Comparison of ENCODE assay signal across 1 cellular context in the genomic region with DNA sequence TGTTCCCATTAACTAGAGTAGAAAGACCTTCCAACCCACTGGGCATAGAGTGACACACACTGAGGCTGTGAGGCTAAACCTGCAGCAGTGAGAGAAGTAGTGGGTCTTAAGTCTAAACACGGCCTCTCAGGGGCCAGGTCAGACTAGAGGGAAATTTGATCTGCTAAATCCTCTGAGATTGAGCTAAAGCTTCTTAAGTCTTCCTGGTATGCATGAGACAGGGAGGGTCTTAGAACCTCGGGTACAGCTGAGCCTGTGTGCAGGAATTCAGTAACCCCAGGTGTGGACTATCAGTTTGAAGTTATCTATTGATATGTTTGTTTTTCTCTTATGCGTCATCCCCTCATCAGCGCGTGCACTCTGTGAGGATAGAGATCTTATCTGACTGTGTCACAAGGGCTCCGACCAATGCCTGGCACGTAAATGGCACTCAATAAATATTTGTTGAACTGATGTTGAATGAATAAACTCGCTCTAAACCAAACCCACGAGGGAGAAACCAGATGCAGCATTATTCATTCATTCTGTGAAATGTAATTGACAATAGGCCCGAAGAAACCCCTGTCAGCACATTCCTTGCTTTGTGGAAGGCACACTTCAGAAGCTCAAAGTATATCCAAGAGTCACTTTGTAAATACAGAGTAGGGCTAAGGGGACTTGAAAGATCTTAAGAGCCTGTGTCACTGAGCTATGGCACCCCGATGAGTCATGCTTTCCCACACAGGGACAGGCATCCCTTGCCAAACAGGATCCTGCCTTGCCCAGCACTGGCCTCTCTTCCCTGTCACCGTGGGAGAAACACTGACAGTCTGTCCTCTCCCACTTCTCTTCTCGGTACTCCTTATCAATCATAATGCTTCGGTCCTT.
TF ChIP-seq lines count a peak whose summit lies in the region.

No MANE protein-coding gene starts in this region.

TF ChIP-seq in GM23338, 12 proteins besides CTCF, POLR2A, EP300 and RAD21 (continued from another document):
- TF ChIP-seq, protein P1, sequence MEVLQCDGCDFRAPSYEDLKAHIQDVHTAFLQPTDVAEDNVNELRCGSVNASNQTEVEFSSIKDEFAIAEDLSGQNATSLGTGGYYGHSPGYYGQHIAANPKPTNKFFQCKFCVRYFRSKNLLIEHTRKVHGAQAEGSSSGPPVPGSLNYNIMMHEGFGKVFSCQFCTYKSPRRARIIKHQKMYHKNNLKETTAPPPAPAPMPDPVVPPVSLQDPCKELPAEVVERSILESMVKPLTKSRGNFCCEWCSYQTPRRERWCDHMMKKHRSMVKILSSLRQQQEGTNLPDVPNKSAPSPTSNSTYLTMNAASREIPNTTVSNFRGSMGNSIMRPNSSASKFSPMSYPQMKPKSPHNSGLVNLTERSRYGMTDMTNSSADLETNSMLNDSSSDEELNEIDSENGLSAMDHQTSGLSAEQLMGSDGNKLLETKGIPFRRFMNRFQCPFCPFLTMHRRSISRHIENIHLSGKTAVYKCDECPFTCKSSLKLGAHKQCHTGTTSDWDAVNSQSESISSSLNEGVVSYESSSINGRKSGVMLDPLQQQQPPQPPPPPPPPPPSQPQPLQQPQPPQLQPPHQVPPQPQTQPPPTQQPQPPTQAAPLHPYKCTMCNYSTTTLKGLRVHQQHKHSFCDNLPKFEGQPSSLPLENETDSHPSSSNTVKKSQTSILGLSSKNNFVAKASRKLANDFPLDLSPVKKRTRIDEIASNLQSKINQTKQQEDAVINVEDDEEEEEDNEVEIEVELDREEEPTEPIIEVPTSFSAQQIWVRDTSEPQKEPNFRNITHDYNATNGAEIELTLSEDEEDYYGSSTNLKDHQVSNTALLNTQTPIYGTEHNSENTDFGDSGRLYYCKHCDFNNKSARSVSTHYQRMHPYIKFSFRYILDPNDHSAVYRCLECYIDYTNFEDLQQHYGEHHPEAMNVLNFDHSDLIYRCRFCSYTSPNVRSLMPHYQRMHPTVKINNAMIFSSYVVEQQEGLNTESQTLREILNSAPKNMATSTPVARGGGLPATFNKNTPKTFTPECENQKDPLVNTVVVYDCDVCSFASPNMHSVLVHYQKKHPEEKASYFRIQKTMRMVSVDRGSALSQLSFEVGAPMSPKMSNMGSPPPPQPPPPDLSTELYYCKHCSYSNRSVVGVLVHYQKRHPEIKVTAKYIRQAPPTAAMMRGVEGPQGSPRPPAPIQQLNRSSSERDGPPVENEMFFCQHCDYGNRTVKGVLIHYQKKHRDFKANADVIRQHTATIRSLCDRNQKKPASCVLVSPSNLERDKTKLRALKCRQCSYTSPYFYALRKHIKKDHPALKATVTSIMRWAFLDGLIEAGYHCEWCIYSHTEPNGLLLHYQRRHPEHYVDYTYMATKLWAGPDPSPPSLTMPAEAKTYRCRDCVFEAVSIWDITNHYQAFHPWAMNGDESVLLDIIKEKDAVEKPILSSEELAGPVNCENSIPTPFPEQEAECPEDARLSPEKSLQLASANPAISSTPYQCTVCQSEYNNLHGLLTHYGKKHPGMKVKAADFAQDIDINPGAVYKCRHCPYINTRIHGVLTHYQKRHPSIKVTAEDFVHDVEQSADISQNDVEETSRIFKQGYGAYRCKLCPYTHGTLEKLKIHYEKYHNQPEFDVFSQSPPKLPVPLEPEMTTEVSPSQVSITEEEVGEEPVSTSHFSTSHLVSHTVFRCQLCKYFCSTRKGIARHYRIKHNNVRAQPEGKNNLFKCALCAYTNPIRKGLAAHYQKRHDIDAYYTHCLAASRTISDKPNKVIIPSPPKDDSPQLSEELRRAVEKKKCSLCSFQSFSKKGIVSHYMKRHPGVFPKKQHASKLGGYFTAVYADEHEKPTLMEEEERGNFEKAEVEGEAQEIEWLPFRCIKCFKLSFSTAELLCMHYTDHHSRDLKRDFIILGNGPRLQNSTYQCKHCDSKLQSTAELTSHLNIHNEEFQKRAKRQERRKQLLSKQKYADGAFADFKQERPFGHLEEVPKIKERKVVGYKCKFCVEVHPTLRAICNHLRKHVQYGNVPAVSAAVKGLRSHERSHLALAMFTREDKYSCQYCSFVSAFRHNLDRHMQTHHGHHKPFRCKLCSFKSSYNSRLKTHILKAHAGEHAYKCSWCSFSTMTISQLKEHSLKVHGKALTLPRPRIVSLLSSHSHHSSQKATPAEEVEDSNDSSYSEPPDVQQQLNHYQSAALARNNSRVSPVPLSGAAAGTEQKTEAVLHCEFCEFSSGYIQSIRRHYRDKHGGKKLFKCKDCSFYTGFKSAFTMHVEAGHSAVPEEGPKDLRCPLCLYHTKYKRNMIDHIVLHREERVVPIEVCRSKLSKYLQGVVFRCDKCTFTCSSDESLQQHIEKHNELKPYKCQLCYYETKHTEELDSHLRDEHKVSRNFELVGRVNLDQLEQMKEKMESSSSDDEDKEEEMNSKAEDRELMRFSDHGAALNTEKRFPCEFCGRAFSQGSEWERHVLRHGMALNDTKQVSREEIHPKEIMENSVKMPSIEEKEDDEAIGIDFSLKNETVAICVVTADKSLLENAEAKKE (CRISPR knock-in tag; IDR thresholded peaks at IDR 0.05) = no peak
- no peak for TF ChIP-seq CREB1 (CRISPR knock-in tag; IDR thresholded peaks at IDR 0.05; ENCODE audit: low read depth)
- TF ChIP-seq POLR2AphosphoS5 (IDR thresholded peaks at IDR 0.05; ENCODE audit: low read depth) = no peak
- TF ChIP-seq, protein P2, sequence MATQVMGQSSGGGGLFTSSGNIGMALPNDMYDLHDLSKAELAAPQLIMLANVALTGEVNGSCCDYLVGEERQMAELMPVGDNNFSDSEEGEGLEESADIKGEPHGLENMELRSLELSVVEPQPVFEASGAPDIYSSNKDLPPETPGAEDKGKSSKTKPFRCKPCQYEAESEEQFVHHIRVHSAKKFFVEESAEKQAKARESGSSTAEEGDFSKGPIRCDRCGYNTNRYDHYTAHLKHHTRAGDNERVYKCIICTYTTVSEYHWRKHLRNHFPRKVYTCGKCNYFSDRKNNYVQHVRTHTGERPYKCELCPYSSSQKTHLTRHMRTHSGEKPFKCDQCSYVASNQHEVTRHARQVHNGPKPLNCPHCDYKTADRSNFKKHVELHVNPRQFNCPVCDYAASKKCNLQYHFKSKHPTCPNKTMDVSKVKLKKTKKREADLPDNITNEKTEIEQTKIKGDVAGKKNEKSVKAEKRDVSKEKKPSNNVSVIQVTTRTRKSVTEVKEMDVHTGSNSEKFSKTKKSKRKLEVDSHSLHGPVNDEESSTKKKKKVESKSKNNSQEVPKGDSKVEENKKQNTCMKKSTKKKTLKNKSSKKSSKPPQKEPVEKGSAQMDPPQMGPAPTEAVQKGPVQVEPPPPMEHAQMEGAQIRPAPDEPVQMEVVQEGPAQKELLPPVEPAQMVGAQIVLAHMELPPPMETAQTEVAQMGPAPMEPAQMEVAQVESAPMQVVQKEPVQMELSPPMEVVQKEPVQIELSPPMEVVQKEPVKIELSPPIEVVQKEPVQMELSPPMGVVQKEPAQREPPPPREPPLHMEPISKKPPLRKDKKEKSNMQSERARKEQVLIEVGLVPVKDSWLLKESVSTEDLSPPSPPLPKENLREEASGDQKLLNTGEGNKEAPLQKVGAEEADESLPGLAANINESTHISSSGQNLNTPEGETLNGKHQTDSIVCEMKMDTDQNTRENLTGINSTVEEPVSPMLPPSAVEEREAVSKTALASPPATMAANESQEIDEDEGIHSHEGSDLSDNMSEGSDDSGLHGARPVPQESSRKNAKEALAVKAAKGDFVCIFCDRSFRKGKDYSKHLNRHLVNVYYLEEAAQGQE (IDR thresholded peaks at IDR 0.05; ENCODE audit: unreplicated experiment) = no peak
- no peak for TF ChIP-seq ZNF331 (CRISPR knock-in tag; IDR thresholded peaks at IDR 0.05; ENCODE audit: low read depth)
- TF ChIP-seq STAT1 (IDR thresholded peaks at IDR 0.05; ENCODE audit: unreplicated experiment) = no peak
- TF ChIP-seq, protein P3, sequence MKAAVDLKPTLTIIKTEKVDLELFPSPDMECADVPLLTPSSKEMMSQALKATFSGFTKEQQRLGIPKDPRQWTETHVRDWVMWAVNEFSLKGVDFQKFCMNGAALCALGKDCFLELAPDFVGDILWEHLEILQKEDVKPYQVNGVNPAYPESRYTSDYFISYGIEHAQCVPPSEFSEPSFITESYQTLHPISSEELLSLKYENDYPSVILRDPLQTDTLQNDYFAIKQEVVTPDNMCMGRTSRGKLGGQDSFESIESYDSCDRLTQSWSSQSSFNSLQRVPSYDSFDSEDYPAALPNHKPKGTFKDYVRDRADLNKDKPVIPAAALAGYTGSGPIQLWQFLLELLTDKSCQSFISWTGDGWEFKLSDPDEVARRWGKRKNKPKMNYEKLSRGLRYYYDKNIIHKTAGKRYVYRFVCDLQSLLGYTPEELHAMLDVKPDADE (IDR thresholded peaks at IDR 0.05) = no peak
